ENCODE assay signal across 24 cellular contexts in the genomic region with DNA sequence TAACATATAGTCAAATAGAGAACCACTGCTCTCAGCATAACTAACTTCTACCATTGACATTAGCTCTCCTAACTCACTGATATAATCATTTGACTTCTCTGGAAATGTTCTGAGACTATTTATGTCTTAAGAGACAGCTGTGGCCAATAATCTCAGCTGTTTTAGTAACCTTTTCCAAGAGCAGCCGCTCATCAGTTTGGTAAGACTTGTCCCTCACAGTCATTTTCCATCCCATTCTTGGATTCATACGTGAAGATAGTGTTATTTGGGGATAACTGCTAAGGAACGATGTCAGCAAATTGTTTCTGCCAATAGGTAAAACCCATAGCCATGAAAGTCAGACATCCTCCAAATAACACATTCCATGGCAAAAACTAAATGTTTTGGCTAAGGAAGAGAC.
"Had no signal": no experiment of that assay in that cellular context is flagged by ENCODE, and none has a peak within 500 bp of the region (broad histone marks: within the 10 kb centered on the region; RNA-seq: fewer than 3 reads in every experiment).

No MANE protein-coding gene starts in this region.

- DNase-seq: hypothalamus; immature natural killer cell; kidney; left colon; left lung; lower lobe of right lung; mammary epithelial cell; mesenchymal stem cell; naive thymus-derived CD4-positive, alpha-beta T cell; ovary; retina; right cardiac atrium; sigmoid colon; stimulated activated CD4-positive, alpha-beta T cell treated with anti-CD3 and anti-CD28 coated beads, Interleukin-12 subunit alpha, Interleukin-12 subunit beta, amount 100 ng/mL, for 4 hours; stimulated activated CD4-positive, alpha-beta T cell treated with anti-CD3 and anti-CD28 coated beads, Interleukin-15, amount 100 ng/mL, for 24 hours; stimulated activated CD4-positive, alpha-beta T cell treated with anti-CD3 and anti-CD28 coated beads, Interleukin-2, amount 100 ng/mL, for 24 hours; stimulated activated CD4-positive, alpha-beta T cell treated with anti-CD3 and anti-CD28 coated beads, Interleukin-4, amount 100 ng/mL, for 1 hour; stimulated activated naive CD4-positive, alpha-beta T cell; uterus had no signal

- H3K4me1 ChIP-seq: left lung, lower lobe of right lung, suprapubic skin, tibial nerve, uterus had no signal

- H3K36me3 ChIP-seq: left lung, lower lobe of right lung, ovary, sigmoid colon, suprapubic skin, thoracic aorta, tibial nerve, uterus had no signal

- H3K4me3 ChIP-seq: left lung, lower lobe of right lung, ovary, sigmoid colon, skin epidermis, suprapubic skin, thoracic aorta, tibial nerve, uterus had no signal

- H3K9me3 ChIP-seq: left lung, lower lobe of right lung, ovary, sigmoid colon, suprapubic skin, thoracic aorta, tibial nerve, uterus had no signal

- ATAC-seq: left colon; left lung; lower lobe of right lung; naive thymus-derived CD4-positive, alpha-beta T cell; natural killer cell treated with Interleukin-12 subunit alpha and Interleukin-12 subunit beta and Interleukin-15 and Interleukin-18, amount 100 ng/mL, for 72 hours; right cardiac atrium had no signal

- H3K27ac ChIP-seq: left lung, lower lobe of right lung, ovary, sigmoid colon, skin epidermis, suprapubic skin, tibial nerve, uterus had no signal

- H3K27me3 ChIP-seq: left lung, ovary, sigmoid colon, suprapubic skin, tibial nerve, uterus had no signal
